Comparison of ENCODE assay signal across 25 cellular contexts in the genomic region with DNA sequence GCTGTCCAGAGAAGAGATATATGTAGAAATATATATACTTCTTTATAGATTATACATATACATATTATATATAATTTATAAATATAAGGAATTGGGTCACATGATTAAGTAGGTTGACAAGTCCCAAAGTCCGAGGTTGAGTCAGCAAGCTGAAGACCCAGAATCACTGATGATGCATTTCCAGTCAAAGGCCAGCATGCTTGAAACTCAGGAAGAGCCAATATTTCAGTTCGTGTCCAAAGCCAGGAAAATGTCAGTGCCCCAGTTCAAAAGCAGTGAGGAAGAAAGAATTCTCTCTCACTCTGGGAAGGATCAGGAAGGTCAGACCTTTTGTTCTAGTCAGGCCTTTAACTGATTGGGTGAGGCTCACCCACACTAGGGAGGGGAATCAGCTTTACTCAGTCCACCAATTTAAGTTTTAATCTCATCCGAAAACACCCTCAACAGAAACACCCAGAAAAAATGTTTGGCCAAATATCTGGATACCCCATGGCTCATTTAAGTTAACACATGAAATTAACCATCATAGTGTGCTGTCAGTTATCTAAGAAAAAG. TPM values are rescaled to one million over a fixed set of nuclear protein-coding genes. Genes with fewer than 3 reads are reported as not detected.
"Had no signal": no experiment of that assay in that cellular context is flagged by ENCODE, and none has a peak within 500 bp of the region (broad histone marks: within the 10 kb centered on the region; RNA-seq: fewer than 3 reads in every experiment).

No MANE protein-coding gene starts in this region.

- H3K36me3 ChIP-seq: brain microvascular endothelial cell had no signal

- DNase-seq: activated CD4-positive, alpha-beta T cell treated with anti-CD3 and anti-CD28 coated beads for 4 hours; activated CD8-positive, alpha-beta memory T cell treated with anti-CD3 and anti-CD28 coated beads, Interleukin-2, amount 50 U/mL, for 4 hours; activated CD8-positive, alpha-beta T cell treated with anti-CD3 and anti-CD28 coated beads for 36 hours; activated T-cell treated with anti-CD3 and anti-CD28 coated beads, Interleukin-2, amount 50 U/mL, for 72 hours; amniotic stem cell; brain microvascular endothelial cell; cerebellar nuclear complex; MM.1S; NCI-H1048; NCI-H1417; NCI-H1930; NCI-H2171; NCI-H226; NCI-H526; NCI-H774; OCI-M1; Right ventricle myocardium superior; SJCRH30; SK-N-SH had no signal

- H3K9me3 ChIP-seq: SJCRH30, SK-N-SH had no signal

- H3K27me3 Mint-ChIP-seq: activated CD8-positive, alpha-beta T cell treated with anti-CD3 and anti-CD28 coated beads for 36 hours; activated naive CD4-positive, alpha-beta T cell treated with anti-CD3 and anti-CD28 coated beads, Interleukin-2, amount 50 U/mL, for 24 hours had no signal

- H3K4me1 ChIP-seq: SJCRH30 had no signal

- H3K9me3 Mint-ChIP-seq: activated CD8-positive, alpha-beta T cell treated with anti-CD3 and anti-CD28 coated beads for 36 hours; activated naive CD4-positive, alpha-beta T cell treated with anti-CD3 and anti-CD28 coated beads, Interleukin-2, amount 50 U/mL, for 24 hours; activated T-cell treated with anti-CD3 and anti-CD28 coated beads, Interleukin-2, amount 50 U/mL, for 72 hours; activated T-helper 2 cell treated with anti-CD3 and anti-CD28 coated beads, Interferon-gamma antibody, Interleukin-2, Interleukin-4, amounts not matched to agents 10 μg/mL and 5 μg/mL and 100 μg/mL, durations not matched to agents 14 hours and 24 hours and 36 hours; T-helper 1 cell treated with Interleukin-12 subunit alpha and Interleukin-12 subunit beta and Interleukin-4 antibody, amounts not matched to agents 30 μg/mL and 1 μg/mL, for 36 hours had no signal

- H3K4me3 Mint-ChIP-seq: activated CD8-positive, alpha-beta T cell treated with anti-CD3 and anti-CD28 coated beads for 36 hours; activated naive CD4-positive, alpha-beta T cell treated with anti-CD3 and anti-CD28 coated beads, Interleukin-2, amount 50 U/mL, for 24 hours; activated T-cell treated with anti-CD3 and anti-CD28 coated beads, Interleukin-2, amount 50 U/mL, for 72 hours; T-helper 1 cell treated with Interleukin-12 subunit alpha and Interleukin-12 subunit beta and Interleukin-4 antibody, amounts not matched to agents 30 μg/mL and 1 μg/mL, for 36 hours had no signal

- H3K4me1 Mint-ChIP-seq: activated naive CD4-positive, alpha-beta T cell treated with anti-CD3 and anti-CD28 coated beads, Interleukin-2, amount 50 U/mL, for 24 hours had no signal

- H3K27ac Mint-ChIP-seq: activated CD8-positive, alpha-beta T cell treated with anti-CD3 and anti-CD28 coated beads for 36 hours; activated naive CD4-positive, alpha-beta T cell treated with anti-CD3 and anti-CD28 coated beads, Interleukin-2, amount 50 U/mL, for 24 hours; activated T-cell treated with anti-CD3 and anti-CD28 coated beads, Interleukin-2, amount 50 U/mL, for 72 hours; activated T-helper 2 cell treated with anti-CD3 and anti-CD28 coated beads, Interferon-gamma antibody, Interleukin-2, Interleukin-4, amounts not matched to agents 10 μg/mL and 5 μg/mL and 100 μg/mL, durations not matched to agents 14 hours and 24 hours and 36 hours; T-helper 1 cell treated with Interleukin-12 subunit alpha and Interleukin-12 subunit beta and Interleukin-4 antibody, amounts not matched to agents 30 μg/mL and 1 μg/mL, for 36 hours had no signal

- H3K9ac ChIP-seq: SK-N-SH had no signal

- H3K4me2 ChIP-seq: SK-N-SH had no signal

- H3K4me3 ChIP-seq: SJCRH30 had no signal

- ATAC-seq: activated CD4-positive, CD25-positive, alpha-beta regulatory T cell treated with anti-CD3 and anti-CD28 coated beads, Interleukin-2, amount 50 U/mL, for 24 hours; activated CD8-positive, alpha-beta T cell treated with anti-CD3 and anti-CD28 coated beads for 36 hours; activated T-cell treated with anti-CD3 and anti-CD28 coated beads, Interleukin-2, amount 50 U/mL, for 72 hours; Panc1 had no signal

- H3K27ac ChIP-seq: brain microvascular endothelial cell, RWPE1, SJCRH30 had no signal

- H3K27me3 ChIP-seq: brain microvascular endothelial cell, SJCRH30 had no signal

RNA-seq across cellular contexts. Expression of a gene that starts 42.0 kb away (rescaled TPM):
- total RNA-seq: activated T-helper 2 cell treated with anti-CD3 and anti-CD28 coated beads, Interferon-gamma antibody, Interleukin-2, Interleukin-4, amounts not matched to agents 10 μg/mL and 5 μg/mL and 100 μg/mL, durations not matched to agents 14 hours and 24 hours and 36 hours had no signal
